ENCODE assay signal across 8 cellular contexts in genomic region chr6:135054238-135054574, GRCh38. TPM values are rescaled to one million over a fixed set of nuclear protein-coding genes. Genes with fewer than 3 reads are reported as not detected.
A peak's percentile ranks its signal among the peaks of the same experiment; 100 is the strongest.
DNase-seq lines count a peak whose midpoint lies in the region; ATAC-seq and TF ChIP-seq lines count a peak whose summit lies in the region.

No MANE protein-coding gene starts in this region.

- H3K79me2 ChIP-seq in DND-41 (ENCODE audit: insufficient read depth, low read length), result peaks cover 63% of the 10 kb centered on the region
- peaks cover 53% of the 10 kb centered on the region for H3K79me2 ChIP-seq in HCT116 (ENCODE audit: insufficient read depth, low read length)

- H3K4me3 Mint-ChIP-seq in endothelial cell (ENCODE audit: unreplicated experiment) (peak overlapping the region; percentile 99), neural crest cell (peak overlapping the region; percentile 98)

- H3K9me2 ChIP-seq in HCT116 (ENCODE audit: insufficient read depth), result no peaks in the 10 kb centered on the region

- no peak for TF ChIP-seq CTCF in DND-41 (IDR thresholded peaks at IDR 0.05; ENCODE audit: borderline replicate concordance, extremely low read depth, low read length, poor library complexity, severe bottlenecking)
- TF ChIP-seq CTCF in HCT116 (IDR thresholded peaks at IDR 0.05 in 2 of 3, conservative IDR thresholded peaks at IDR 0.05 in 1 of 3; ENCODE audit: borderline replicate concordance in 1 of 3, insufficient read depth in 1 of 3, low read depth in 2 of 3, low read length in 2 of 3), result no peak
- TF ChIP-seq CTCF in Peyer's patch (IDR thresholded peaks at IDR 0.05), result no peak
- no peak for TF ChIP-seq CTCF in endothelial cell (IDR thresholded peaks at IDR 0.05; ENCODE audit: unreplicated experiment)
- no peak for TF ChIP-seq CTCF in neural crest cell (conservative IDR thresholded peaks at IDR 0.05)

- H3K9me3 ChIP-seq in DND-41 (ENCODE audit: insufficient read depth, low read length, severe bottlenecking), result no peaks in the 10 kb centered on the region
- no peaks in the 10 kb centered on the region for H3K9me3 ChIP-seq in HCT116 (ENCODE audit: control insufficient read depth in 1 of 2, insufficient read depth in 1 of 2, low read depth in 1 of 2, low read length in 2 of 2)
- H3K9me3 ChIP-seq in Peyer's patch, result no peaks in the 10 kb centered on the region

- H3K4me1 Mint-ChIP-seq in endothelial cell (ENCODE audit: unreplicated experiment) (peaks cover 20% of the 10 kb centered on the region), neural crest cell (peaks cover 27% of the 10 kb centered on the region)

- H3K36me3 ChIP-seq in DND-41 (ENCODE audit: insufficient read depth, low read length) (peaks cover 23% of the 10 kb centered on the region), HCT116 (ENCODE audit: control insufficient read depth in 1 of 2, insufficient read depth in 2 of 2, low read length in 2 of 2) (peaks cover 2 to 8% of the 10 kb centered on the region in 2 experiments; a peak in 1 of 4 replicates), Peyer's patch (peaks cover 0 to 11% (median 0%) of the 10 kb centered on the region in 3 donors)

- TSS peak; percentile 65 for BruUV-seq in HCT116 (replicated peaks; lab: Mats Ljungman, UMichigan)

- POLR2A ChIA-PET in HCT116 (lab: Charles Lee), result interaction anchor here (1.0 to 1.7 kb wide), 5 partner anchors 8 to 33 kb away, joined by 3 to 6 read pairs (median 4); no protein-coding TSS in a partner anchor

- no peaks in the 10 kb centered on the region for H3K36me3 Mint-ChIP-seq in endothelial cell (ENCODE audit: low read depth, unreplicated experiment)
- H3K36me3 Mint-ChIP-seq in neural crest cell (ENCODE audit: low read depth), result no peaks in the 10 kb centered on the region

- H2AFZ ChIP-seq in DND-41 (ENCODE audit: low read depth, low read length) (peak overlapping the region; percentile 69), HCT116 (ENCODE audit: low read depth, low read length, poor library complexity, severe bottlenecking) (peak overlapping the region; percentile 70)

- H3K27ac ChIP-seq in DND-41 (ENCODE audit: low read length), result peak overlapping the region; percentile 86
- peak overlapping the region; percentile 84 for H3K27ac ChIP-seq in HCT116 (ENCODE audit: low read depth, low read length)
- H3K27ac ChIP-seq in Peyer's patch, result peak overlapping the region; percentile 67 to 81 (median 79)

- TF ChIP-seq RAD21 in HCT116 (IDR thresholded peaks at IDR 0.05; ENCODE audit: low read depth), result no peak

- H3K4me2 ChIP-seq in DND-41 (ENCODE audit: insufficient read depth, low read length) (peak overlapping the region; percentile 82), HCT116 (ENCODE audit: low read length) (peak overlapping the region; percentile 85)

- intact Hi-C loops in HCT116 (cut with micrococcal nuclease), result no loop called here

- H3K4me3 ChIP-seq in DND-41 (ENCODE audit: low read depth in 1 of 2, low read length in 2 of 2) (peak overlapping the region; percentile 67 to 79), HCT116 (replicated peaks in 1 of 2; ENCODE audit: low read depth in 1 of 2, low read length in 2 of 2) (peak overlapping the region; percentile 83 to 97), Peyer's patch (peak overlapping the region; percentile 59 to 95 (median 70))

- RAD21 ChIA-PET in HCT116 (lab: Charles Lee; ENCODE audit: low non-redundant PET in 1 of 2, low total read pairs in 2 of 2, uncharacterized antibody in 2 of 2, unreplicated experiment in 2 of 2), result no interaction called here

- H3K4me1 ChIP-seq in DND-41 (ENCODE audit: insufficient read depth, low read length), result peaks cover 58% of the 10 kb centered on the region
- peaks cover 0 to 20% of the 10 kb centered on the region in 2 experiments; a peak in 3 of 4 replicates for H3K4me1 ChIP-seq in HCT116 (ENCODE audit: control insufficient read depth in 1 of 2, insufficient read depth in 2 of 2, low read length in 2 of 2)
- peaks cover 0 to 16% (median 4%) of the 10 kb centered on the region in 4 donors for H3K4me1 ChIP-seq in Peyer's patch

- CTCF ChIA-PET in HCT116 (lab: Charles Lee), result no interaction called here

- ATAC-seq in DND-41 (ENCODE audit: insufficient read depth, low read depth) (peak; percentile 15), HCT116 (peak; percentile 26)

- H3K27ac Mint-ChIP-seq in endothelial cell (ENCODE audit: unreplicated experiment), result peak overlapping the region; percentile 99
- H3K27ac Mint-ChIP-seq in neural crest cell (ENCODE audit: unreplicated experiment), result peak overlapping the region; percentile 98

- no peak for TF ChIP-seq POLR2A in HCT116 (IDR thresholded peaks at IDR 0.05; ENCODE audit: borderline replicate concordance, extremely low read depth, insufficient read depth, insufficient read length)
- no peak for TF ChIP-seq POLR2A in Peyer's patch (IDR thresholded peaks at IDR 0.05)

- no peaks in the 10 kb centered on the region for H3K27me3 Mint-ChIP-seq in endothelial cell (ENCODE audit: unreplicated experiment)
- peaks cover 2% of the 10 kb centered on the region for H3K27me3 Mint-ChIP-seq in neural crest cell (ENCODE audit: low read depth)

- H3K27me3 ChIP-seq in DND-41 (ENCODE audit: insufficient read depth, low read length, poor library complexity) (no peaks in the 10 kb centered on the region), HCT116 (ENCODE audit: insufficient read depth, low read length) (no peaks in the 10 kb centered on the region), Peyer's patch (no peaks in the 10 kb centered on the region)

- H4K20me1 ChIP-seq in DND-41 (ENCODE audit: insufficient read depth, low read length) (peaks cover 36% of the 10 kb centered on the region), HCT116 (ENCODE audit: insufficient read depth) (peaks cover 2% of the 10 kb centered on the region; the same call in 1 of the 2 replicates)

- DNase-seq in DND-41 (no peak), HCT116 (ENCODE audit: low read depth, low spot score) (no peak), Peyer's patch (no peak), endothelial cell (ENCODE audit: low spot score) (no peak), neural crest cell (ENCODE audit: low read depth, low spot score) (no peak), GM19240 (ENCODE audit: insufficient read length, low spot score) (no peak), 8988T (no peak), COLO668 (lab: John Stamatoyannopoulos, UW; ENCODE audit: unreplicated experiment) (no peak)

- H3K9me3 Mint-ChIP-seq in endothelial cell (ENCODE audit: unreplicated experiment), result no peaks in the 10 kb centered on the region
- H3K9me3 Mint-ChIP-seq in neural crest cell, result no peaks in the 10 kb centered on the region

- peak overlapping the region; percentile 75 for H3K9ac ChIP-seq in DND-41 (ENCODE audit: low read depth, low read length)
- peak overlapping the region; percentile 96 for H3K9ac ChIP-seq in HCT116 (ENCODE audit: low read length)

TF ChIP-seq in HCT116, 20 proteins besides CTCF, POLR2A, EP300 and RAD21:
- TF ChIP-seq JUND (IDR thresholded peaks at IDR 0.05) (no peak), CEBPB (IDR thresholded peaks at IDR 0.05; ENCODE audit: low read depth) (no peak), SIN3A (IDR thresholded peaks at IDR 0.05; ENCODE audit: low read depth) (0 out of 2 replicates have a peak, but pooled peaks have one; percentile 26), EGR1 (IDR thresholded peaks at IDR 0.05; ENCODE audit: low read depth) (no peak), FOSL1 (IDR thresholded peaks at IDR 0.05; ENCODE audit: low read depth) (no peak), TCF7L2 (IDR thresholded peaks at IDR 0.05; ENCODE audit: borderline replicate concordance, extremely low read depth, insufficient read depth, insufficient read length) (no peak), MAX (IDR thresholded peaks at IDR 0.05) (0 out of 2 replicates have a peak, but pooled peaks have one; percentile 39)

RNA-seq across cellular contexts. Expression of gene HBS1L, which starts 0.4 kb away (rescaled TPM):
- total RNA-seq in HCT116 (2021; ENCODE audit: unreplicated experiment) (89.4 TPM), Peyer's patch (10 to 100 TPM; 25.2 to 94.1 (median 37.5) TPM), endothelial cell (ENCODE audit: unreplicated experiment) (93.3 TPM), neural crest cell (82.6 and 83.3 TPM in 2 replicates)
- 46.6 and 55.4 TPM in 2 replicates for polyA plus RNA-seq in HCT116 (2012)
